23 cellular contexts compared by ENCODE assay signal in genomic region chrX:786441-786881, GRCh38.
"Had no signal": no experiment of that assay in that cellular context is flagged by ENCODE, and none has a peak within 500 bp of the region (broad histone marks: within the 10 kb centered on the region; RNA-seq: fewer than 3 reads in every experiment).

No MANE protein-coding gene starts in this region.

- H3K4me1 Mint-ChIP-seq: memory B cell; stimulated activated memory B cell treated with anti-CD40 and anti-IgM and Interleukin-4, amounts not matched to agents 10 μg/mL and 1 μg/mL and 100 μg/mL, for 72 hours had no signal

- H3K36me3 Mint-ChIP-seq: natural killer cell treated with Interleukin-12 subunit alpha and Interleukin-12 subunit beta and Interleukin-15 and Interleukin-18, amount 100 ng/mL, for 72 hours; stimulated activated memory B cell treated with anti-CD40 and anti-IgM and Interleukin-4, amounts not matched to agents 10 μg/mL and 1 μg/mL and 100 μg/mL, for 72 hours had no signal

- DNase-seq: effector memory CD8-positive, alpha-beta T cell; esophagus squamous epithelium; foreskin fibroblast; glutamatergic neuron; left ventricle myocardium inferior; lower lobe of right lung; midbrain; occipital lobe; psoas muscle; retina; spleen; stimulated activated CD4-positive, alpha-beta T cell treated with anti-CD3 and anti-CD28 coated beads, Interleukin-15, amount 100 ng/mL, for 24 hours; stimulated activated CD4-positive, alpha-beta T cell treated with anti-CD3 and anti-CD28 coated beads, Interleukin-1b, Interleukin-23, amount 100 ng/mL, for 48 hours; stimulated activated CD4-positive, alpha-beta T cell treated with anti-CD3 and anti-CD28 coated beads, Interleukin-4, amount 100 ng/mL, for 24 hours had no signal

- H3K4me3 ChIP-seq: esophagus squamous epithelium, gastroesophageal sphincter, left ventricle myocardium inferior, lower lobe of right lung, psoas muscle, spleen, tibial artery had no signal

- H3K4me3 Mint-ChIP-seq: dendritic cell treated with granulocyte-macrophage colony-stimulating factor and Interleukin-4, amounts not matched to agents 40 ng/mL and 50 ng/mL, for 4 days; effector memory CD8-positive, alpha-beta T cell; memory B cell; natural killer cell treated with Interleukin-12 subunit alpha and Interleukin-12 subunit beta and Interleukin-15 and Interleukin-18, amount 100 ng/mL, for 72 hours; stimulated activated memory B cell treated with anti-CD40 and anti-IgM and Interleukin-4, amounts not matched to agents 10 μg/mL and 1 μg/mL and 100 μg/mL, for 72 hours; stimulated activated naive CD8-positive, alpha-beta T cell treated with anti-CD3 and anti-CD28 coated beads, Interleukin-15, Interleukin-2, amounts not matched to agents 100 ng/mL and 50 ng/mL, for 24 hours had no signal

- H3K9me3 Mint-ChIP-seq: dendritic cell treated with granulocyte-macrophage colony-stimulating factor and Interleukin-4, amounts not matched to agents 40 ng/mL and 50 ng/mL, for 4 days; natural killer cell treated with Interleukin-12 subunit alpha and Interleukin-12 subunit beta and Interleukin-15 and Interleukin-18, amount 100 ng/mL, for 72 hours; stimulated activated naive CD8-positive, alpha-beta T cell treated with anti-CD3 and anti-CD28 coated beads, Interleukin-15, Interleukin-2, amounts not matched to agents 100 ng/mL and 50 ng/mL, for 24 hours had no signal

- H3K36me3 ChIP-seq: esophagus squamous epithelium, gastroesophageal sphincter, left ventricle myocardium inferior, lower lobe of right lung, spleen, tibial artery had no signal

- H3K9me3 ChIP-seq: esophagus squamous epithelium, left ventricle myocardium inferior, lower lobe of right lung, psoas muscle, tibial artery had no signal

- H3K4me1 ChIP-seq: esophagus squamous epithelium, gastroesophageal sphincter, left ventricle myocardium inferior, lower lobe of right lung, parathyroid adenoma, psoas muscle, spleen, tibial artery had no signal

- H3K27ac ChIP-seq: epithelial cell of prostate, esophagus squamous epithelium, gastroesophageal sphincter, left ventricle myocardium inferior, lower lobe of right lung, parathyroid adenoma, psoas muscle, spleen, tibial artery had no signal

- H3K27ac Mint-ChIP-seq: dendritic cell treated with granulocyte-macrophage colony-stimulating factor and Interleukin-4, amounts not matched to agents 40 ng/mL and 50 ng/mL, for 4 days; effector memory CD8-positive, alpha-beta T cell; memory B cell; natural killer cell treated with Interleukin-12 subunit alpha and Interleukin-12 subunit beta and Interleukin-15 and Interleukin-18, amount 100 ng/mL, for 72 hours; stimulated activated memory B cell treated with anti-CD40 and anti-IgM and Interleukin-4, amounts not matched to agents 10 μg/mL and 1 μg/mL and 100 μg/mL, for 72 hours; stimulated activated naive CD8-positive, alpha-beta T cell treated with anti-CD3 and anti-CD28 coated beads, Interleukin-15, Interleukin-2, amounts not matched to agents 100 ng/mL and 50 ng/mL, for 24 hours had no signal
